ENCODE assay signal across 8 cellular contexts in genomic region chr1:32215629-32216505, GRCh38. TPM values are rescaled to one million over a fixed set of nuclear protein-coding genes. Genes with fewer than 3 reads are reported as not detected.
A peak's percentile ranks its signal among the peaks of the same experiment; 100 is the strongest.
DNase-seq lines count a peak whose midpoint lies in the region; ATAC-seq and TF ChIP-seq lines count a peak whose summit lies in the region.

No MANE protein-coding gene starts in this region.

- intact Hi-C loops in activated T-helper 2 cell treated with anti-CD3 and anti-CD28 coated beads, Interferon-gamma antibody, Interleukin-2, Interleukin-4, amounts not matched to agents 10 μg/mL and 5 μg/mL and 100 μg/mL, durations not matched to agents 14 hours and 24 hours and 36 hours (cut with micrococcal nuclease), result loop anchor here (2.0 to 10.0 kb wide), 2 partner anchors 119 to 199 kb away; partner anchors contain the start of gene MARCKSL1
- intact Hi-C loops in vagina (cut with DNase I), result no loop called here

- no peak overlapping the region for H3K9ac ChIP-seq in KMS-11

- H3K9me2 ChIP-seq in DOHH2 (replicated peaks; ENCODE audit: control insufficient read depth, low read length), result no peaks in the 10 kb centered on the region

- H3K4me1 ChIP-seq in DOHH2 (ENCODE audit: control insufficient read depth, low read length), result peaks cover 15% of the 10 kb centered on the region
- peaks cover 6% of the 10 kb centered on the region for H3K4me1 ChIP-seq in KMS-11 (ENCODE audit: low read depth, poor library complexity, severe bottlenecking)
- H3K4me1 ChIP-seq in vagina, result peaks cover 5% of the 10 kb centered on the region

- TF ChIP-seq POLR2A in vagina (IDR thresholded peaks at IDR 0.05), result no peak

- H3K9me3 Mint-ChIP-seq in activated T-helper 2 cell treated with anti-CD3 and anti-CD28 coated beads, Interferon-gamma antibody, Interleukin-2, Interleukin-4, amounts not matched to agents 10 μg/mL and 5 μg/mL and 100 μg/mL, durations not matched to agents 14 hours and 24 hours and 36 hours, result no peaks in the 10 kb centered on the region

- peak; percentile 64 for DNase-seq in RPMI7951 (ENCODE audit: low read depth)
- peak; percentile 53 for DNase-seq in activated T-helper 2 cell treated with anti-CD3 and anti-CD28 coated beads, Interferon-gamma antibody, Interleukin-2, Interleukin-4, amounts not matched to agents 10 μg/mL and 5 μg/mL and 100 μg/mL, durations not matched to agents 14 hours and 24 hours and 36 hours (ENCODE audit: low spot score)
- DNase-seq in fibroblast of pulmonary artery (ENCODE audit: low read depth), result peak; percentile 77
- DNase-seq in occipital lobe (lab: John Stamatoyannopoulos, UW), result peak; percentile 15
- DNase-seq in vagina (ENCODE audit: extremely low spot score in 2 of 2), result no peak

- H3K27ac ChIP-seq in DOHH2 (ENCODE audit: low read depth, low read length) (no peak overlapping the region), KMS-11 (no peak overlapping the region), vagina (no peak overlapping the region)

- 0 out of 2 replicates have a peak, but pooled peaks cover 2% of the 10 kb centered on the region for H3F3A ChIP-seq in DOHH2 (ENCODE audit: control insufficient read depth, insufficient read depth)

- H3K9me3 ChIP-seq in DOHH2 (ENCODE audit: control insufficient read depth, insufficient read depth, low read length) (no peaks in the 10 kb centered on the region), vagina (no peaks in the 10 kb centered on the region)

- H3K27ac Mint-ChIP-seq in activated T-helper 2 cell treated with anti-CD3 and anti-CD28 coated beads, Interferon-gamma antibody, Interleukin-2, Interleukin-4, amounts not matched to agents 10 μg/mL and 5 μg/mL and 100 μg/mL, durations not matched to agents 14 hours and 24 hours and 36 hours, result peak overlapping the region; percentile 28

- H2AFZ ChIP-seq in KMS-11 (ENCODE audit: low read depth), result no peak overlapping the region

- no peak for ATAC-seq in HG02970 (IDR thresholded peaks at IDR 0.05; ENCODE audit: low FRiP score, unreplicated experiment)

- H3K4me2 ChIP-seq in DOHH2 (ENCODE audit: low read length), result no peak overlapping the region
- H3K4me2 ChIP-seq in KMS-11, result no peak overlapping the region

- TF ChIP-seq CTCF in DOHH2 (IDR thresholded peaks at IDR 0.05; ENCODE audit: low read depth, low read length, poor library complexity, severe bottlenecking) (peak; percentile 89), KMS-11 (conservative IDR thresholded peaks at IDR 0.05; ENCODE audit: low read depth, low read length) (peak; percentile 83), fibroblast of pulmonary artery (IDR thresholded peaks at IDR 0.05; ENCODE audit: low read length, missing control alignments) (peak; percentile 87), vagina (IDR thresholded peaks at IDR 0.05) (peak in 2 of 3 experiments; percentile 24 to 37)

- H3K4me3 ChIP-seq in DOHH2 (ENCODE audit: low read length), result no peak overlapping the region
- H3K4me3 ChIP-seq in KMS-11 (IDR thresholded peaks at IDR 0.05; ENCODE audit: insufficient read depth, low read depth, low read length), result no peak overlapping the region
- no peak overlapping the region for H3K4me3 ChIP-seq in fibroblast of pulmonary artery (replicated peaks; ENCODE audit: low read depth, low read length)
- no peak overlapping the region for H3K4me3 ChIP-seq in vagina

- H3K36me3 ChIP-seq in DOHH2 (ENCODE audit: control insufficient read depth, low read length) (peaks cover 16% of the 10 kb centered on the region; the same call in 1 of the 2 replicates), KMS-11 (ENCODE audit: insufficient read depth) (no peaks in the 10 kb centered on the region), vagina (peaks cover 0 to 22% of the 10 kb centered on the region in 2 donors)

- peaks cover 13% of the 10 kb centered on the region for H3K4me1 Mint-ChIP-seq in activated T-helper 2 cell treated with anti-CD3 and anti-CD28 coated beads, Interferon-gamma antibody, Interleukin-2, Interleukin-4, amounts not matched to agents 10 μg/mL and 5 μg/mL and 100 μg/mL, durations not matched to agents 14 hours and 24 hours and 36 hours (ENCODE audit: low read depth)

- no peak overlapping the region for H3K4me3 Mint-ChIP-seq in activated T-helper 2 cell treated with anti-CD3 and anti-CD28 coated beads, Interferon-gamma antibody, Interleukin-2, Interleukin-4, amounts not matched to agents 10 μg/mL and 5 μg/mL and 100 μg/mL, durations not matched to agents 14 hours and 24 hours and 36 hours (ENCODE audit: low read depth)

- no peaks in the 10 kb centered on the region for H3K27me3 Mint-ChIP-seq in activated T-helper 2 cell treated with anti-CD3 and anti-CD28 coated beads, Interferon-gamma antibody, Interleukin-2, Interleukin-4, amounts not matched to agents 10 μg/mL and 5 μg/mL and 100 μg/mL, durations not matched to agents 14 hours and 24 hours and 36 hours (ENCODE audit: low read depth)

- H4K20me1 ChIP-seq in DOHH2 (ENCODE audit: control insufficient read depth, insufficient read depth, low read depth, low read length), result no peaks in the 10 kb centered on the region
- no peaks in the 10 kb centered on the region for H4K20me1 ChIP-seq in KMS-11 (ENCODE audit: insufficient read depth)

- peaks cover 2% of the 10 kb centered on the region; the same call in 1 of the 2 replicates for H3K79me2 ChIP-seq in DOHH2 (ENCODE audit: control insufficient read depth, low read length)
- no peaks in the 10 kb centered on the region for H3K79me2 ChIP-seq in KMS-11 (ENCODE audit: insufficient read depth, low read depth)

- H3K36me3 Mint-ChIP-seq in activated T-helper 2 cell treated with anti-CD3 and anti-CD28 coated beads, Interferon-gamma antibody, Interleukin-2, Interleukin-4, amounts not matched to agents 10 μg/mL and 5 μg/mL and 100 μg/mL, durations not matched to agents 14 hours and 24 hours and 36 hours (ENCODE audit: low read depth), result peaks cover 24% of the 10 kb centered on the region

- no peaks in the 10 kb centered on the region for H3K27me3 ChIP-seq in DOHH2 (ENCODE audit: control insufficient read depth, low read length)
- no peaks in the 10 kb centered on the region for H3K27me3 ChIP-seq in KMS-11 (ENCODE audit: insufficient read depth, low read depth)
- no peaks in the 10 kb centered on the region for H3K27me3 ChIP-seq in vagina

RNA-seq across cellular contexts. Expression of gene TMEM234, which starts 6.3 kb away (rescaled TPM):
- total RNA-seq in RPMI7951 (2014; rRNA removed; shearing (Covaris generic)), result 14.9 and 16.2 TPM in 2 replicates
- 10.7 and 12.1 TPM in 2 replicates for total RNA-seq in activated T-helper 2 cell treated with anti-CD3 and anti-CD28 coated beads, Interferon-gamma antibody, Interleukin-2, Interleukin-4, amounts not matched to agents 10 μg/mL and 5 μg/mL and 100 μg/mL, durations not matched to agents 14 hours and 24 hours and 36 hours
- total RNA-seq in occipital lobe (9.8 TPM), vagina (8.3 TPM)

RNA-seq across cellular contexts. Expression of gene EIF3I, which starts 6.3 kb away (rescaled TPM):
- 423 and 475 TPM in 2 replicates for total RNA-seq in RPMI7951 (2014; rRNA removed; shearing (Covaris generic))
- 287 and 293 TPM in 2 replicates for total RNA-seq in activated T-helper 2 cell treated with anti-CD3 and anti-CD28 coated beads, Interferon-gamma antibody, Interleukin-2, Interleukin-4, amounts not matched to agents 10 μg/mL and 5 μg/mL and 100 μg/mL, durations not matched to agents 14 hours and 24 hours and 36 hours
- total RNA-seq in occipital lobe, result 79.7 TPM
- total RNA-seq in vagina, result 164 TPM

RNA-seq across cellular contexts. Expression of gene DCDC2B, which starts 7.0 kb away (rescaled TPM):
- not detected in 2 replicates for total RNA-seq in RPMI7951 (2014; rRNA removed; shearing (Covaris generic))
- 0.14 TPM in 1 of 2 replicates, not detected in the other for total RNA-seq in activated T-helper 2 cell treated with anti-CD3 and anti-CD28 coated beads, Interferon-gamma antibody, Interleukin-2, Interleukin-4, amounts not matched to agents 10 μg/mL and 5 μg/mL and 100 μg/mL, durations not matched to agents 14 hours and 24 hours and 36 hours
- total RNA-seq in occipital lobe (not detected), vagina (not detected)

RNA-seq across cellular contexts. Expression of gene IQCC, which starts 10.4 kb away (rescaled TPM):
- total RNA-seq in RPMI7951 (2014; rRNA removed; shearing (Covaris generic)), result 2.9 and 5.6 TPM in 2 replicates
- 5.0 and 5.4 TPM in 2 replicates for total RNA-seq in activated T-helper 2 cell treated with anti-CD3 and anti-CD28 coated beads, Interferon-gamma antibody, Interleukin-2, Interleukin-4, amounts not matched to agents 10 μg/mL and 5 μg/mL and 100 μg/mL, durations not matched to agents 14 hours and 24 hours and 36 hours
- total RNA-seq in occipital lobe, result 2.3 TPM
- not detected for total RNA-seq in vagina

RNA-seq across cellular contexts. Expression of gene CCDC28B, which starts 15.5 kb away (rescaled TPM):
- 29.1 and 37.4 TPM in 2 replicates for total RNA-seq in RPMI7951 (2014; rRNA removed; shearing (Covaris generic))
- total RNA-seq in activated T-helper 2 cell treated with anti-CD3 and anti-CD28 coated beads, Interferon-gamma antibody, Interleukin-2, Interleukin-4, amounts not matched to agents 10 μg/mL and 5 μg/mL and 100 μg/mL, durations not matched to agents 14 hours and 24 hours and 36 hours, result 39.1 and 44.0 TPM in 2 replicates
- total RNA-seq in occipital lobe, result 31.7 TPM
- 2.9 TPM for total RNA-seq in vagina

Comparison
In these comparisons a context has a peak if more than half of its experiments do, and no peak if none do; other contexts are left out.
1. CTCF ChIP-seq: peak in every context shown above with its lines; median percentile 89 in DOHH2; 87 in fibroblast of pulmonary artery; 83 in KMS-11; 30 in vagina.
2. DNase-seq: peak in RPMI7951 (single experiment), activated T-helper 2 cell treated with anti-CD3 and anti-CD28 coated beads, Interferon-gamma antibody, Interleukin-2, Interleukin-4, amounts not matched to agents 10 μg/mL and 5 μg/mL and 100 μg/mL, durations not matched to agents 14 hours and 24 hours and 36 hours (single experiment), fibroblast of pulmonary artery (single experiment) and occipital lobe (single experiment); none in vagina (0 of 2).